Comparison of ENCODE assay signal across 9 cellular contexts in the genomic region with DNA sequence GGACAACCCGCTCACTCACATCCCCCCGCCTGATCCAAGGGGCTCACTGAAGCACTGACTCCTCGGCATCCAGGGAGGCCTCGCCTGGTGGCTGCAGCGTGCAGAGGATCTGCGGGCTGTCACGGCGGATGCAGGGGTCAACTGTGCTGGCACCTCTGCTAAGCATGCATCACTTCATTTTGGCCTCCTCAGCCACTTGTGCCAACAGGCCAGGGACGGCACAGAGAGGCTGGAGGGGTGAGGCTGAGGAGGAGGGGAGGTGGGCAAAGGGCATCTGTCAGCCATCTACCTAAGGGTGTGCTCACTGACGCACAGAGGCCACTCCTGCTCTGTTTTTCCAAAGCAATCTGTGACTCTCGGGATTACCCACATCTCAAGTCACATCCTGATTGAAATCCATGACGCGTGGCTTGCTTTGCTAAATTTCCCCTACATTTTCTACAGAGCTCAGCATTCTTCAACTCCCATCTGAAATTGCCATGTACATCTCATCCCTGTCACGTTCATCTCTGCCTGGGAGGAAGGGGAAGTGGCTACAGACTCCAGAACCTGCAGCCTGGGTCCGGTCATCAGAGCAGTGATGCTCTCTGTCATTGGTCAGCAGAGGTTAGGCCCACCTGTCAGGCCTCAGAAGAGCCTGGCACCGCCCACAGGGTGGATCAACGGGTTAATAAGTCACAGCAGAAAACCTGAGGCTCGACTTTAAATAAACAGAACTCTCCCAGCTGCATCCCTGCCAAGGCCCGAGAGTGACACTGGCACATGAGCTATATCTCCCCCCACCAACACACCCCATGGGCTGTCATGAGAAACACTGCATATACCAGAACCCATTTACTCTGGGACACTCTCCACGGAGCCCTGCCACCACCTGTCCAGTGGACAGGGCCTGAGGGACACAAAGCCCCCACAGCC. TPM values are rescaled to one million over a fixed set of nuclear protein-coding genes. Genes with fewer than 3 reads are reported as not detected.
DNase-seq lines count a peak whose midpoint lies in the region; ATAC-seq and TF ChIP-seq lines count a peak whose summit lies in the region.
"Had no signal": no experiment of that assay in that cellular context is flagged by ENCODE, and none has a peak within 500 bp of the region (broad histone marks: within the 10 kb centered on the region; RNA-seq: fewer than 3 reads in every experiment).

No MANE protein-coding gene starts in this region.

- TF ChIP-seq CTCF in PC-3 (conservative IDR thresholded peaks at IDR 0.05; ENCODE audit: low read depth, low read length) (no peak), spleen (IDR thresholded peaks at IDR 0.05 in 8 of 11, conservative IDR thresholded peaks at IDR 0.05 in 3 of 11) (no peak), GM13976 (IDR thresholded peaks at IDR 0.05; ENCODE audit: borderline replicate concordance, control extremely low read depth, extremely low read depth, insufficient read depth, missing control alignments) (no peak), GM10266 (IDR thresholded peaks at IDR 0.05; ENCODE audit: control insufficient read depth, insufficient read depth, low read depth, missing control alignments) (no peak)

- intact Hi-C loops in PC-3 (cut with micrococcal nuclease) (no loop called here), left ventricle myocardium superior (cut with micrococcal nuclease) (no loop called here), spleen (cut with DNase I; ENCODE audit: low total_unique reads) (no loop called here)

- 59 to 80% (median 73%) methylated on average over 14 to 20 of the region's 20 CpGs for WGBS in spleen, 5 donors

- no peak overlapping the region for H3K27ac ChIP-seq in PC-3 (ENCODE audit: low read length)
- H3K27ac ChIP-seq in spleen, result peak overlapping the region in 6 of 8 donors; percentile 72 to 89 (median 85)

- no peak overlapping the region for H3K9ac ChIP-seq in PC-3 (ENCODE audit: low read length)

- CTCF ChIA-PET in PC-3 (lab: Charles Lee), result no interaction called here

- TF ChIP-seq POLR2A in spleen (IDR thresholded peaks at IDR 0.05), result no peak

- H3K9me3 ChIP-seq in PC-3 (ENCODE audit: low read length) (no peaks in the 10 kb centered on the region), spleen (no peaks in the 10 kb centered on the region)

- ATAC-seq in GM19463 (IDR thresholded peaks at IDR 0.05; ENCODE audit: unreplicated experiment) (peak; percentile 77), PC-3 (peak; percentile 19; the same call in 1 of the 2 replicates), left ventricle myocardium superior (peak; percentile 0)

- H3K9me2 ChIP-seq in PC-3 (replicated peaks; ENCODE audit: low read length), result no peaks in the 10 kb centered on the region

- no peak overlapping the region for H2AFZ ChIP-seq in PC-3 (ENCODE audit: low read length)

- BruUV-seq in PC-3 (replicated peaks; lab: Mats Ljungman, UMichigan), result no TSS peak

- no peak overlapping the region for H3K4me2 ChIP-seq in PC-3 (ENCODE audit: low read length)

- H3K4me1 ChIP-seq in PC-3 (ENCODE audit: insufficient read depth, low read length) (peaks cover 16% of the 10 kb centered on the region; the same call in 1 of the 2 replicates), spleen (peaks cover 87 to 100% (median 99%) of the 10 kb centered on the region in 6 donors)

- no peaks in the 10 kb centered on the region for H3F3A ChIP-seq in PC-3 (ENCODE audit: low read length, unreplicated experiment)

- no peak overlapping the region for H3K4me3 ChIP-seq in PC-3 (ENCODE audit: low read length)
- peak overlapping the region in 1 of 8 donors; percentile 47 for H3K4me3 ChIP-seq in spleen

- DNase-seq in PC-3 (peak; percentile 15), left ventricle myocardium superior (peak; percentile 54), spleen (peak; percentile 74), OCI-M1 (lab: John Stamatoyannopoulos, UW) (no peak), GM13976 (ENCODE audit: low spot score) (no peak), GM10266 (ENCODE audit: extremely low spot score) (no peak)
- DNase-seq: effector CD8-positive, alpha-beta T cell; T1000 had no signal

- peaks cover 100% of the 10 kb centered on the region for H3K79me2 ChIP-seq in PC-3 (ENCODE audit: low read length)

- in situ Hi-C loops in GM13976 (cut with MboI; ENCODE audit: low sequenced_read_pairs, unreplicated experiment), result no loop called here

- no peaks in the 10 kb centered on the region for H3K36me3 ChIP-seq in PC-3 (ENCODE audit: low read depth, low read length)
- peaks cover 0 to 16% (median 0%) of the 10 kb centered on the region in 6 donors for H3K36me3 ChIP-seq in spleen

- POLR2A ChIA-PET in PC-3 (lab: Charles Lee; ENCODE audit: unreplicated experiment), result no interaction called here

- H4K20me1 ChIP-seq in PC-3 (ENCODE audit: low read length), result peaks cover 95% of the 10 kb centered on the region

- H3K27me3 ChIP-seq in PC-3 (ENCODE audit: low read length) (no peaks in the 10 kb centered on the region), spleen (replicated peaks in 1 of 7) (no peaks in the 10 kb centered on the region)

RNA-seq across cellular contexts. Expression of a gene that starts 17.6 kb away (rescaled TPM):
- total RNA-seq in PC-3 (2014; rRNA removed), result 21.0 and 30.6 TPM in 2 replicates
- 9.3 TPM for total RNA-seq in left ventricle myocardium superior
- 10 to 100 TPM; 23.0 to 44.8 (median 32.1) TPM for total RNA-seq in spleen
- polyA plus RNA-seq in spleen, result 10 to 100 TPM in 1 of 3 donors, 1 to 10 TPM in 2; 4.5 to 14.2 (median 7.9) TPM

RNA-seq across cellular contexts. Expression of a gene that starts 39.1 kb away (rescaled TPM):
- total RNA-seq in PC-3 (2014; rRNA removed), result 243 and 278 TPM in 2 replicates
- 181 TPM for total RNA-seq in left ventricle myocardium superior
- 100 to 1,000 TPM; 183 to 309 (median 203) TPM for total RNA-seq in spleen
- 100 to 1,000 TPM; 131 to 276 (median 141) TPM for polyA plus RNA-seq in spleen

RNA-seq across cellular contexts. Expression of a gene that starts 53.4 kb away (rescaled TPM):
- total RNA-seq in PC-3 (2014; rRNA removed) (137 and 162 TPM in 2 replicates), left ventricle myocardium superior (43.9 TPM), spleen (10 to 100 TPM; 63.9 to 90.9 (median 75.7) TPM)
- 10 to 100 TPM; 65.9 to 78.5 (median 68.9) TPM for polyA plus RNA-seq in spleen

Comparison
In these comparisons a context has a peak if more than half of its experiments do, and no peak if none do; other contexts are left out.
1. ATAC-seq: peak in every context shown above with its lines; median percentile 77 in GM19463; 19 in PC-3; 0 in left ventricle myocardium superior.
2. DNase-seq: peak in PC-3 (single experiment), left ventricle myocardium superior (single experiment) and spleen (single experiment); none in OCI-M1 (single experiment), GM13976 (single experiment) and GM10266 (single experiment).